Comparison of ENCODE assay signal across 8 cellular contexts in genomic region chrX:49163555-49164419, GRCh38. TPM values are rescaled to one million over a fixed set of nuclear protein-coding genes. Genes with fewer than 3 reads are reported as not detected.
DNase-seq lines count a peak whose midpoint lies in the region; ATAC-seq, FAIRE-seq and TF ChIP-seq lines count a peak whose summit lies in the region.

No MANE protein-coding gene starts in this region.

- H3K4me3 Mint-ChIP-seq in activated T-helper 2 cell treated with anti-CD3 and anti-CD28 coated beads, Interferon-gamma antibody, Interleukin-2, Interleukin-4, amounts not matched to agents 10 μg/mL and 5 μg/mL and 100 μg/mL, durations not matched to agents 14 hours and 24 hours and 36 hours (ENCODE audit: low read depth): peak overlapping the region; percentile 76
- H3K4me3 Mint-ChIP-seq in natural killer cell: peak overlapping the region; percentile 77
- peak overlapping the region; percentile 77 for H3K4me3 Mint-ChIP-seq in stimulated activated naive CD8-positive, alpha-beta T cell treated with anti-CD3 and anti-CD28 coated beads, Interleukin-15, Interleukin-2, amounts not matched to agents 100 ng/mL and 50 ng/mL, for 24 hours

- DNase-seq in Caki2 (ENCODE audit: low read depth) (peak; percentile 87), KBM-7 (peak; percentile 96), RCC 7860 (ENCODE audit: low spot score) (peak; percentile 57), fibroblast of peridontal ligament (ENCODE audit: extremely low read depth) (peak; percentile 74), natural killer cell (peak; percentile 79)
- peak; percentile 80 for DNase-seq in activated T-helper 2 cell treated with anti-CD3 and anti-CD28 coated beads, Interferon-gamma antibody, Interleukin-2, Interleukin-4, amounts not matched to agents 10 μg/mL and 5 μg/mL and 100 μg/mL, durations not matched to agents 14 hours and 24 hours and 36 hours (ENCODE audit: low spot score)

- ATAC-seq in GM21526 (IDR thresholded peaks at IDR 0.05; ENCODE audit: low FRiP score, unreplicated experiment) (peak; percentile 51), natural killer cell (peak; percentile 64 to 78 (median 68))

- no peaks in the 10 kb centered on the region for H3K36me3 Mint-ChIP-seq in activated T-helper 2 cell treated with anti-CD3 and anti-CD28 coated beads, Interferon-gamma antibody, Interleukin-2, Interleukin-4, amounts not matched to agents 10 μg/mL and 5 μg/mL and 100 μg/mL, durations not matched to agents 14 hours and 24 hours and 36 hours (ENCODE audit: low read depth)
- no peaks in the 10 kb centered on the region for H3K36me3 Mint-ChIP-seq in natural killer cell
- no peaks in the 10 kb centered on the region for H3K36me3 Mint-ChIP-seq in stimulated activated naive CD8-positive, alpha-beta T cell treated with anti-CD3 and anti-CD28 coated beads, Interleukin-15, Interleukin-2, amounts not matched to agents 100 ng/mL and 50 ng/mL, for 24 hours (ENCODE audit: low read depth)

- in situ Hi-C loops in Caki2 (cut with HindIII; ENCODE audit: low pct_unique_long_range_greater_than_20kb, low sequenced_read_pairs): no loop called here
- in situ Hi-C loops in KBM-7 (cut with MboI; ENCODE audit: low pct_unique_long_range_greater_than_20kb, low sequenced_read_pairs): no loop called here

- no peaks in the 10 kb centered on the region for H3K27me3 Mint-ChIP-seq in activated T-helper 2 cell treated with anti-CD3 and anti-CD28 coated beads, Interferon-gamma antibody, Interleukin-2, Interleukin-4, amounts not matched to agents 10 μg/mL and 5 μg/mL and 100 μg/mL, durations not matched to agents 14 hours and 24 hours and 36 hours (ENCODE audit: low read depth)
- no peaks in the 10 kb centered on the region for H3K27me3 Mint-ChIP-seq in natural killer cell (ENCODE audit: low read depth in 2 of 2)
- no peaks in the 10 kb centered on the region for H3K27me3 Mint-ChIP-seq in stimulated activated naive CD8-positive, alpha-beta T cell treated with anti-CD3 and anti-CD28 coated beads, Interleukin-15, Interleukin-2, amounts not matched to agents 100 ng/mL and 50 ng/mL, for 24 hours

- peak; percentile 62 for TF ChIP-seq CTCF in natural killer cell (IDR thresholded peaks at IDR 0.05)

- intact Hi-C loops in activated T-helper 2 cell treated with anti-CD3 and anti-CD28 coated beads, Interferon-gamma antibody, Interleukin-2, Interleukin-4, amounts not matched to agents 10 μg/mL and 5 μg/mL and 100 μg/mL, durations not matched to agents 14 hours and 24 hours and 36 hours (cut with micrococcal nuclease): loop anchor here (10.0 kb wide), 2 partner anchors 59 to 359 kb away; partner anchors contain the start of gene HDAC6
- intact Hi-C loops in natural killer cell (cut with micrococcal nuclease): no loop called here

- FAIRE-seq in RCC 7860 (lab: Jason Lieb, UNC): no peak

- H3K9me3 Mint-ChIP-seq in activated T-helper 2 cell treated with anti-CD3 and anti-CD28 coated beads, Interferon-gamma antibody, Interleukin-2, Interleukin-4, amounts not matched to agents 10 μg/mL and 5 μg/mL and 100 μg/mL, durations not matched to agents 14 hours and 24 hours and 36 hours: no peaks in the 10 kb centered on the region
- no peaks in the 10 kb centered on the region for H3K9me3 Mint-ChIP-seq in natural killer cell
- no peaks in the 10 kb centered on the region for H3K9me3 Mint-ChIP-seq in stimulated activated naive CD8-positive, alpha-beta T cell treated with anti-CD3 and anti-CD28 coated beads, Interleukin-15, Interleukin-2, amounts not matched to agents 100 ng/mL and 50 ng/mL, for 24 hours

- H3K27ac Mint-ChIP-seq in activated T-helper 2 cell treated with anti-CD3 and anti-CD28 coated beads, Interferon-gamma antibody, Interleukin-2, Interleukin-4, amounts not matched to agents 10 μg/mL and 5 μg/mL and 100 μg/mL, durations not matched to agents 14 hours and 24 hours and 36 hours: peak overlapping the region; percentile 91
- H3K27ac Mint-ChIP-seq in natural killer cell: peak overlapping the region; percentile 84 to 93
- peak overlapping the region; percentile 92 for H3K27ac Mint-ChIP-seq in stimulated activated naive CD8-positive, alpha-beta T cell treated with anti-CD3 and anti-CD28 coated beads, Interleukin-15, Interleukin-2, amounts not matched to agents 100 ng/mL and 50 ng/mL, for 24 hours

- peaks cover 24% of the 10 kb centered on the region for H3K4me1 Mint-ChIP-seq in activated T-helper 2 cell treated with anti-CD3 and anti-CD28 coated beads, Interferon-gamma antibody, Interleukin-2, Interleukin-4, amounts not matched to agents 10 μg/mL and 5 μg/mL and 100 μg/mL, durations not matched to agents 14 hours and 24 hours and 36 hours (ENCODE audit: low read depth)
- peaks cover 22 to 39% of the 10 kb centered on the region in 2 donors for H3K4me1 Mint-ChIP-seq in natural killer cell
- peaks cover 28% of the 10 kb centered on the region for H3K4me1 Mint-ChIP-seq in stimulated activated naive CD8-positive, alpha-beta T cell treated with anti-CD3 and anti-CD28 coated beads, Interleukin-15, Interleukin-2, amounts not matched to agents 100 ng/mL and 50 ng/mL, for 24 hours (ENCODE audit: low read depth)

RNA-seq across cellular contexts. Expression of gene MAGIX, which starts 1.2 kb away (rescaled TPM):
- total RNA-seq in Caki2 (2014; rRNA removed; shearing (Covaris generic); ENCODE audit: low replicate concordance): 1.7 and 7.6 TPM in 2 replicates
- 1.6 and 2.1 TPM in 2 replicates for total RNA-seq in activated T-helper 2 cell treated with anti-CD3 and anti-CD28 coated beads, Interferon-gamma antibody, Interleukin-2, Interleukin-4, amounts not matched to agents 10 μg/mL and 5 μg/mL and 100 μg/mL, durations not matched to agents 14 hours and 24 hours and 36 hours
- 1 to 10 TPM in 2 of 3 donors, under 1 TPM in 1; 1.00 to 1.7 (median 1.2) TPM for total RNA-seq in natural killer cell

RNA-seq across cellular contexts. Expression of gene PLP2, which starts 7.9 kb away (rescaled TPM):
- 72.9 and 86.3 TPM in 2 replicates for total RNA-seq in Caki2 (2014; rRNA removed; shearing (Covaris generic); ENCODE audit: low replicate concordance)
- total RNA-seq in activated T-helper 2 cell treated with anti-CD3 and anti-CD28 coated beads, Interferon-gamma antibody, Interleukin-2, Interleukin-4, amounts not matched to agents 10 μg/mL and 5 μg/mL and 100 μg/mL, durations not matched to agents 14 hours and 24 hours and 36 hours: 112 and 116 TPM in 2 replicates
- 10 to 100 TPM; 29.3 to 69.7 (median 34.8) TPM for total RNA-seq in natural killer cell

RNA-seq across cellular contexts. Expression of gene PRICKLE3, which starts 22.4 kb away (rescaled TPM):
- total RNA-seq in Caki2 (2014; rRNA removed; shearing (Covaris generic); ENCODE audit: low replicate concordance): 6.1 and 55.0 TPM in 2 replicates
- total RNA-seq in activated T-helper 2 cell treated with anti-CD3 and anti-CD28 coated beads, Interferon-gamma antibody, Interleukin-2, Interleukin-4, amounts not matched to agents 10 μg/mL and 5 μg/mL and 100 μg/mL, durations not matched to agents 14 hours and 24 hours and 36 hours: 24.5 and 26.9 TPM in 2 replicates
- total RNA-seq in natural killer cell: 1 to 10 TPM; 6.2 to 7.9 (median 6.3) TPM

RNA-seq across cellular contexts. Expression of gene SYP, which starts 36.2 kb away (rescaled TPM):
- not detected in 2 replicates for total RNA-seq in Caki2 (2014; rRNA removed; shearing (Covaris generic); ENCODE audit: low replicate concordance)
- 3.8 and 4.3 TPM in 2 replicates for total RNA-seq in activated T-helper 2 cell treated with anti-CD3 and anti-CD28 coated beads, Interferon-gamma antibody, Interleukin-2, Interleukin-4, amounts not matched to agents 10 μg/mL and 5 μg/mL and 100 μg/mL, durations not matched to agents 14 hours and 24 hours and 36 hours
- 1 to 10 TPM in 1 of 3 donors, under 1 TPM in 2; 0.36 to 1.0 (median 0.80) TPM for total RNA-seq in natural killer cell

RNA-seq across cellular contexts. Expression of gene GPKOW, which starts 40.3 kb away (rescaled TPM):
- 32.6 and 46.4 TPM in 2 replicates for total RNA-seq in Caki2 (2014; rRNA removed; shearing (Covaris generic); ENCODE audit: low replicate concordance)
- total RNA-seq in activated T-helper 2 cell treated with anti-CD3 and anti-CD28 coated beads, Interferon-gamma antibody, Interleukin-2, Interleukin-4, amounts not matched to agents 10 μg/mL and 5 μg/mL and 100 μg/mL, durations not matched to agents 14 hours and 24 hours and 36 hours: 25.8 and 26.3 TPM in 2 replicates
- 10 to 100 TPM; 22.4 to 26.0 (median 25.3) TPM for total RNA-seq in natural killer cell

Comparison
In these comparisons a context has a peak if more than half of its experiments do, and no peak if none do; other contexts are left out.
1. Peak in every context shown above with its lines: DNase-seq and ATAC-seq.